In the genomic region with DNA sequence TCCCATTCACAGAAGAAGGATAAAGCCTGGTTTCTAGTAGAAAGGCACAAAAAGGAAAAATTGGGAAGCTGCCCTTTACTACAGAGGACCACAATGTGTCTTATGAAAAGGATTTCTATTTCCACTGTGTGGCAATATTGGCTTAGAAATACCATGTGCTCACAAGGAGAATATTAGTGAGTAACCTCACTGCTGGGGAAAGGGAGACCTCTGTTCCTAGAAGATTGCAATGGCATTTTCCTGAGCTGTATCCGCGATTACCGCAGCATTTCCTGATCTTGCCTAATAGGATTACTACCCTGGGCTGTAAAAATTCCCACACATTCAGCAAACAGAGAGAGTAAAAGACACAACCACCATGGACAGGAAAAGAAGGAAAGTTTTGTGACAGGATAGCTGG, we compare ENCODE assay signal across 1 cellular context.
TF ChIP-seq lines count a peak whose summit lies in the region.

No MANE protein-coding gene starts in this region.

TF ChIP-seq in H1, 55 proteins besides CTCF, POLR2A, EP300 and RAD21:
- TF ChIP-seq KDM1A (IDR thresholded peaks at IDR 0.05; ENCODE audit: borderline replicate concordance, low read length) (no peak), TAF7 (optimal IDR thresholded peaks at IDR 0.05; ENCODE audit: borderline replicate concordance, low read depth, low read length) (no peak), RFX5 (IDR thresholded peaks at IDR 0.05; ENCODE audit: borderline replicate concordance, low read depth, low read length) (no peak), SP4 (IDR thresholded peaks at IDR 0.05; ENCODE audit: low read length) (no peak), SP1 (IDR thresholded peaks at IDR 0.05; ENCODE audit: low read depth, low read length) (no peak), CTBP2 (IDR thresholded peaks at IDR 0.05; ENCODE audit: borderline replicate concordance, insufficient read depth, insufficient read length, low read length) (no peak), NRF1 (IDR thresholded peaks at IDR 0.05; ENCODE audit: low read depth, low read length) (no peak), ZNF274 (IDR thresholded peaks at IDR 0.05; ENCODE audit: borderline replicate concordance, extremely low read depth, low read length) (no peak), SIX5 (IDR thresholded peaks at IDR 0.05; ENCODE audit: low read depth, low read length) (no peak), JUND (IDR thresholded peaks at IDR 0.05; ENCODE audit: low read length) (no peak), PHF8 (conservative IDR thresholded peaks at IDR 0.05; ENCODE audit: low read depth, low read length) (no peak), GABPA (IDR thresholded peaks at IDR 0.05; ENCODE audit: borderline replicate concordance, insufficient read depth, low read length) (no peak), TBP (IDR thresholded peaks at IDR 0.05; ENCODE audit: low read depth, low read length) (no peak), NANOG (IDR thresholded peaks at IDR 0.05; ENCODE audit: insufficient read depth, low read depth, low read length, poor library complexity, severe bottlenecking) (no peak)
- TF ChIP-seq, protein P1, sequence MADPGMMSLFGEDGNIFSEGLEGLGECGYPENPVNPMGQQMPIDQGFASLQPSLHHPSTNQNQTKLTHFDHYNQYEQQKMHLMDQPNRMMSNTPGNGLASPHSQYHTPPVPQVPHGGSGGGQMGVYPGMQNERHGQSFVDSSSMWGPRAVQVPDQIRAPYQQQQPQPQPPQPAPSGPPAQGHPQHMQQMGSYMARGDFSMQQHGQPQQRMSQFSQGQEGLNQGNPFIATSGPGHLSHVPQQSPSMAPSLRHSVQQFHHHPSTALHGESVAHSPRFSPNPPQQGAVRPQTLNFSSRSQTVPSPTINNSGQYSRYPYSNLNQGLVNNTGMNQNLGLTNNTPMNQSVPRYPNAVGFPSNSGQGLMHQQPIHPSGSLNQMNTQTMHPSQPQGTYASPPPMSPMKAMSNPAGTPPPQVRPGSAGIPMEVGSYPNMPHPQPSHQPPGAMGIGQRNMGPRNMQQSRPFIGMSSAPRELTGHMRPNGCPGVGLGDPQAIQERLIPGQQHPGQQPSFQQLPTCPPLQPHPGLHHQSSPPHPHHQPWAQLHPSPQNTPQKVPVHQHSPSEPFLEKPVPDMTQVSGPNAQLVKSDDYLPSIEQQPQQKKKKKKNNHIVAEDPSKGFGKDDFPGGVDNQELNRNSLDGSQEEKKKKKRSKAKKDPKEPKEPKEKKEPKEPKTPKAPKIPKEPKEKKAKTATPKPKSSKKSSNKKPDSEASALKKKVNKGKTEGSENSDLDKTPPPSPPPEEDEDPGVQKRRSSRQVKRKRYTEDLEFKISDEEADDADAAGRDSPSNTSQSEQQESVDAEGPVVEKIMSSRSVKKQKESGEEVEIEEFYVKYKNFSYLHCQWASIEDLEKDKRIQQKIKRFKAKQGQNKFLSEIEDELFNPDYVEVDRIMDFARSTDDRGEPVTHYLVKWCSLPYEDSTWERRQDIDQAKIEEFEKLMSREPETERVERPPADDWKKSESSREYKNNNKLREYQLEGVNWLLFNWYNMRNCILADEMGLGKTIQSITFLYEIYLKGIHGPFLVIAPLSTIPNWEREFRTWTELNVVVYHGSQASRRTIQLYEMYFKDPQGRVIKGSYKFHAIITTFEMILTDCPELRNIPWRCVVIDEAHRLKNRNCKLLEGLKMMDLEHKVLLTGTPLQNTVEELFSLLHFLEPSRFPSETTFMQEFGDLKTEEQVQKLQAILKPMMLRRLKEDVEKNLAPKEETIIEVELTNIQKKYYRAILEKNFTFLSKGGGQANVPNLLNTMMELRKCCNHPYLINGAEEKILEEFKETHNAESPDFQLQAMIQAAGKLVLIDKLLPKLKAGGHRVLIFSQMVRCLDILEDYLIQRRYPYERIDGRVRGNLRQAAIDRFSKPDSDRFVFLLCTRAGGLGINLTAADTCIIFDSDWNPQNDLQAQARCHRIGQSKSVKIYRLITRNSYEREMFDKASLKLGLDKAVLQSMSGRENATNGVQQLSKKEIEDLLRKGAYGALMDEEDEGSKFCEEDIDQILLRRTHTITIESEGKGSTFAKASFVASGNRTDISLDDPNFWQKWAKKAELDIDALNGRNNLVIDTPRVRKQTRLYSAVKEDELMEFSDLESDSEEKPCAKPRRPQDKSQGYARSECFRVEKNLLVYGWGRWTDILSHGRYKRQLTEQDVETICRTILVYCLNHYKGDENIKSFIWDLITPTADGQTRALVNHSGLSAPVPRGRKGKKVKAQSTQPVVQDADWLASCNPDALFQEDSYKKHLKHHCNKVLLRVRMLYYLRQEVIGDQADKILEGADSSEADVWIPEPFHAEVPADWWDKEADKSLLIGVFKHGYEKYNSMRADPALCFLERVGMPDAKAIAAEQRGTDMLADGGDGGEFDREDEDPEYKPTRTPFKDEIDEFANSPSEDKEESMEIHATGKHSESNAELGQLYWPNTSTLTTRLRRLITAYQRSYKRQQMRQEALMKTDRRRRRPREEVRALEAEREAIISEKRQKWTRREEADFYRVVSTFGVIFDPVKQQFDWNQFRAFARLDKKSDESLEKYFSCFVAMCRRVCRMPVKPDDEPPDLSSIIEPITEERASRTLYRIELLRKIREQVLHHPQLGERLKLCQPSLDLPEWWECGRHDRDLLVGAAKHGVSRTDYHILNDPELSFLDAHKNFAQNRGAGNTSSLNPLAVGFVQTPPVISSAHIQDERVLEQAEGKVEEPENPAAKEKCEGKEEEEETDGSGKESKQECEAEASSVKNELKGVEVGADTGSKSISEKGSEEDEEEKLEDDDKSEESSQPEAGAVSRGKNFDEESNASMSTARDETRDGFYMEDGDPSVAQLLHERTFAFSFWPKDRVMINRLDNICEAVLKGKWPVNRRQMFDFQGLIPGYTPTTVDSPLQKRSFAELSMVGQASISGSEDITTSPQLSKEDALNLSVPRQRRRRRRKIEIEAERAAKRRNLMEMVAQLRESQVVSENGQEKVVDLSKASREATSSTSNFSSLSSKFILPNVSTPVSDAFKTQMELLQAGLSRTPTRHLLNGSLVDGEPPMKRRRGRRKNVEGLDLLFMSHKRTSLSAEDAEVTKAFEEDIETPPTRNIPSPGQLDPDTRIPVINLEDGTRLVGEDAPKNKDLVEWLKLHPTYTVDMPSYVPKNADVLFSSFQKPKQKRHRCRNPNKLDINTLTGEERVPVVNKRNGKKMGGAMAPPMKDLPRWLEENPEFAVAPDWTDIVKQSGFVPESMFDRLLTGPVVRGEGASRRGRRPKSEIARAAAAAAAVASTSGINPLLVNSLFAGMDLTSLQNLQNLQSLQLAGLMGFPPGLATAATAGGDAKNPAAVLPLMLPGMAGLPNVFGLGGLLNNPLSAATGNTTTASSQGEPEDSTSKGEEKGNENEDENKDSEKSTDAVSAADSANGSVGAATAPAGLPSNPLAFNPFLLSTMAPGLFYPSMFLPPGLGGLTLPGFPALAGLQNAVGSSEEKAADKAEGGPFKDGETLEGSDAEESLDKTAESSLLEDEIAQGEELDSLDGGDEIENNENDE (IDR thresholded peaks at IDR 0.05; ENCODE audit: insufficient replicate concordance, low read length), result no peak
- TF ChIP-seq, protein P2, sequence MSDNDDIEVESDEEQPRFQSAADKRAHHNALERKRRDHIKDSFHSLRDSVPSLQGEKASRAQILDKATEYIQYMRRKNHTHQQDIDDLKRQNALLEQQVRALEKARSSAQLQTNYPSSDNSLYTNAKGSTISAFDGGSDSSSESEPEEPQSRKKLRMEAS (IDR thresholded peaks at IDR 0.05), result no peak
